In genomic region chr16:87528690-87529579, GRCh38 we compare ENCODE assay signal across 35 cellular contexts.
"Had no signal": no experiment of that assay in that cellular context is flagged by ENCODE, and none has a peak within 500 bp of the region (broad histone marks: within the 10 kb centered on the region; RNA-seq: fewer than 3 reads in every experiment).

No MANE protein-coding gene starts in this region.

- H3K27me3 ChIP-seq: ascending aorta, Peyer's patch had no signal

- H3K36me3 ChIP-seq: ascending aorta, Peyer's patch had no signal

- DNase-seq: activated CD4-positive, alpha-beta memory T cell treated with anti-CD3 and anti-CD28 coated beads, Interleukin-2, amount 10 ng/mL, durations not matched to agents 7 days and 5 days; activated CD4-positive, alpha-beta T cell treated with anti-CD3 and anti-CD28 coated beads for 1 hour; activated CD4-positive, alpha-beta T cell treated with anti-CD3 and anti-CD28 coated beads for 48 hours; activated CD4-positive, CD25-positive, alpha-beta regulatory T cell; activated CD8-positive, alpha-beta memory T cell treated with anti-CD3 and anti-CD28 coated beads for 24 hours; activated CD8-positive, alpha-beta memory T cell treated with anti-CD3 and anti-CD28 coated beads, Interleukin-2, amount 10 ng/mL, durations not matched to agents 7 days and 5 days; activated effector memory CD4-positive, alpha-beta T cell treated with anti-CD3 and anti-CD28 coated beads, Interleukin-2, amount 50 U/mL, for 16 hours; activated naive CD4-positive, alpha-beta T cell; activated naive CD4-positive, alpha-beta T cell treated with anti-CD3 and anti-CD28 coated beads, Interleukin-2, amount 50 U/mL, for 16 hours; activated naive CD8-positive, alpha-beta T cell treated with anti-CD3 and anti-CD28 coated beads for 36 hours; activated T-cell treated with anti-CD3 and anti-CD28 coated beads, Interleukin-2, amount 50 U/mL, for 1 hour; activated T-cell treated with anti-CD3 and anti-CD28 coated beads, Interleukin-2, amount 50 U/mL, for 72 hours; amygdala; NCI-H1092 treated with DMSO at 0.1 percent for 48 hours; NCI-H1417; NCI-H146; NCI-H187; NCI-H2029 treated with DMSO at 0.1 percent for 48 hours; NCI-H2107; NCI-H2171; NCI-H510A; NCI-H526; NCI-H748 treated with DMSO at 0.1 percent for 48 hours; NK-92 treated with Interleukin-12 subunit alpha and Interleukin-12 subunit beta, amount 100 ng/mL, for 24 hours; PC-3; Peyer's patch; RPMI8226; SHP77 treated with DMSO at 0.1 percent for 48 hours; T-cell; T-helper 2 cell; T-helper 9 cell had no signal

- H3K27ac ChIP-seq: ascending aorta, Peyer's patch, VCaP had no signal

- ATAC-seq: activated CD8-positive, alpha-beta memory T cell treated with anti-CD3 and anti-CD28 coated beads, Interleukin-2, amount 10 ng/mL, durations not matched to agents 7 days and 5 days; activated T-cell treated with anti-CD3 and anti-CD28 coated beads, Interleukin-2, amount 50 U/mL, for 72 hours; activated T-helper 17 cell treated with anti-CD3 and anti-CD28 coated beads, Interleukin-2, amount 50 U/mL, for 72 hours; PC-3; SK-N-SH treated with all-trans-retinoic acid at 6 μM for 48 hours; T-cell had no signal

- H3K4me3 ChIP-seq: ascending aorta, Peyer's patch had no signal

- H3K4me1 ChIP-seq: ascending aorta, Peyer's patch had no signal
